ENCODE assay signal across 15 cellular contexts in the genomic region with DNA sequence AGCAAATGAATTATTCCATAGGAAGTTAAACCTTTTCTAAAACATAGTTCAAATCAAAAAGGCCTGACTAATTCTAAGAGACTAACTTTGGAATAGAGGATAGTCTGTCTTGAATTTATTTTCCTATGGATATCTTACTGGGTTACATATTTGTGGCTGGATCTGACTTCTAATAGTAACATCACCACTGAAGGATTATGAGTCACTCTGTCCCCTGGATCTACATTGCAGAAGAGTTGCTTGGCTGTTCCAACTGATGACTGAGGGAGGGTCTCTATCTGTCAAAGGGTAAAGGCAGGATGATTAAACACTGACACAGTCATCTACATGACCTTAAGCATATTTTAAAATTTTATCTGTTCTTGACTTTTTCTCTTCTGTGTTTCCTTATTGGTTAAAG.
DNase-seq lines count a peak whose midpoint lies in the region; ATAC-seq, FAIRE-seq and TF ChIP-seq lines count a peak whose summit lies in the region.
"Had no signal": no experiment of that assay in that cellular context is flagged by ENCODE, and none has a peak within 500 bp of the region (broad histone marks: within the 10 kb centered on the region; RNA-seq: fewer than 3 reads in every experiment).

No MANE protein-coding gene starts in this region.

- no peaks in the 10 kb centered on the region for H3K36me3 Mint-ChIP-seq in GM23338 (ENCODE audit: low read depth)
- H3K36me3 Mint-ChIP-seq: brain had no signal

- 0 out of 3 replicates have a peak, but pooled peaks cover 5% of the 10 kb centered on the region for H3K9me3 ChIP-seq in A549
- H3K9me3 ChIP-seq in HCT116 (ENCODE audit: control insufficient read depth in 1 of 2, insufficient read depth in 1 of 2, low read depth in 1 of 2, low read length in 2 of 2): no peaks in the 10 kb centered on the region
- H3K9me3 ChIP-seq: spleen, tibial nerve had no signal

- TF ChIP-seq POLR2A in A549 (IDR thresholded peaks at IDR 0.05; ENCODE audit: low read length): no peak
- TF ChIP-seq POLR2A in HCT116 (IDR thresholded peaks at IDR 0.05; ENCODE audit: borderline replicate concordance, extremely low read depth, insufficient read depth, insufficient read length): no peak

- H3F3A ChIP-seq in GM23338 (replicated peaks; ENCODE audit: low read depth): no peaks in the 10 kb centered on the region

- DNase-seq in A549 (ENCODE audit: low read depth in 1 of 2, low spot score in 1 of 2): peak in 1 of 2 experiments; percentile 41
- DNase-seq in HCT116 (ENCODE audit: low read depth, low spot score): peak; percentile 4
- peak; percentile 78 for DNase-seq in amniotic epithelial cell (ENCODE audit: low read depth)
- peak; percentile 75 for DNase-seq in fibroblast of villous mesenchyme (ENCODE audit: low read depth)
- DNase-seq in NCI-H524 treated with DMSO at 0.1 percent for 48 hours (lab: John Stamatoyannopoulos, UW): no peak
- no peak for DNase-seq in GM23338 (ENCODE audit: low spot score)
- DNase-seq: erythroblast, kidney, spleen had no signal

- H3K4me2 ChIP-seq in A549 (peak overlapping the region; percentile 27), HCT116 (ENCODE audit: low read length) (no peak overlapping the region), GM23338 (no peak overlapping the region)

- TF ChIP-seq CTCF in A549 (IDR thresholded peaks at IDR 0.05) (no peak), HCT116 (IDR thresholded peaks at IDR 0.05 in 2 of 3, conservative IDR thresholded peaks at IDR 0.05 in 1 of 3; ENCODE audit: borderline replicate concordance in 1 of 3, insufficient read depth in 1 of 3, low read depth in 2 of 3, low read length in 2 of 3) (no peak), fibroblast of villous mesenchyme (IDR thresholded peaks at IDR 0.05; ENCODE audit: insufficient read depth, low read depth, low read length) (no peak), GM23338 (conservative IDR thresholded peaks at IDR 0.05; ENCODE audit: low read depth in 2 of 2) (no peak)

- RAD21 ChIA-PET in HCT116 (lab: Charles Lee; ENCODE audit: low non-redundant PET in 1 of 2, low total read pairs in 2 of 2, uncharacterized antibody in 2 of 2, unreplicated experiment in 2 of 2): no interaction called here

- no peak overlapping the region for H3K9ac ChIP-seq in HCT116 (ENCODE audit: low read length)

- H3K27ac ChIP-seq in A549 (peak overlapping the region; percentile 72 to 75; a peak in 5 of 6 replicates), HCT116 (ENCODE audit: low read depth, low read length) (no peak overlapping the region), GM23338 (ENCODE audit: low read depth) (no peak overlapping the region)
- H3K27ac ChIP-seq: spleen, tibial nerve had no signal

- BruUV-seq in HCT116 (replicated peaks; lab: Mats Ljungman, UMichigan): no TSS peak

- ATAC-seq in A549 (peak; percentile 50 to 51; a peak in 3 of 6 replicates), HCT116 (no peak), GM19397 (IDR thresholded peaks at IDR 0.05; ENCODE audit: unreplicated experiment) (no peak), GM21723 (IDR thresholded peaks at IDR 0.05; ENCODE audit: unreplicated experiment) (no peak), GM23338 (no peak)

- H3K36me3 ChIP-seq in HCT116 (ENCODE audit: control insufficient read depth in 1 of 2, insufficient read depth in 2 of 2, low read length in 2 of 2) (no peaks in the 10 kb centered on the region), GM23338 (ENCODE audit: insufficient read depth) (no peaks in the 10 kb centered on the region)
- H3K36me3 ChIP-seq: spleen, tibial nerve had no signal

- no peak overlapping the region for H3K4me3 Mint-ChIP-seq in GM23338
- H3K4me3 Mint-ChIP-seq: B cell, brain, neural crest cell had no signal

- H3K4me3 ChIP-seq in A549 (no peak overlapping the region), HCT116 (replicated peaks in 1 of 2; ENCODE audit: low read depth in 1 of 2, low read length in 2 of 2) (no peak overlapping the region), fibroblast of villous mesenchyme (ENCODE audit: low read depth, low read length) (no peak overlapping the region), GM23338 (no peak overlapping the region)
- H3K4me3 ChIP-seq: spleen, tibial nerve had no signal

- intact Hi-C loops in HCT116 (cut with micrococcal nuclease): no loop called here

- H3K27me3 Mint-ChIP-seq in GM23338 (ENCODE audit: insufficient read depth, low read depth, poor library complexity): no peaks in the 10 kb centered on the region
- H3K27me3 Mint-ChIP-seq: B cell had no signal

- H2AFZ ChIP-seq in HCT116 (ENCODE audit: low read depth, low read length, poor library complexity, severe bottlenecking): no peak overlapping the region
- H2AFZ ChIP-seq in GM23338: no peak overlapping the region

- no peaks in the 10 kb centered on the region for H3K79me2 ChIP-seq in HCT116 (ENCODE audit: insufficient read depth, low read length)
- no peaks in the 10 kb centered on the region for H3K79me2 ChIP-seq in GM23338 (replicated peaks; ENCODE audit: insufficient read depth)

- H3K27me3 ChIP-seq in HCT116 (ENCODE audit: insufficient read depth, low read length): no peaks in the 10 kb centered on the region
- no peaks in the 10 kb centered on the region for H3K27me3 ChIP-seq in GM23338 (ENCODE audit: insufficient read depth)
- H3K27me3 ChIP-seq: spleen, tibial nerve had no signal

- no peaks in the 10 kb centered on the region for H4K20me1 ChIP-seq in HCT116 (ENCODE audit: insufficient read depth)
- H4K20me1 ChIP-seq in GM23338 (replicated peaks; ENCODE audit: insufficient read depth): no peaks in the 10 kb centered on the region

- H3K4me1 Mint-ChIP-seq in GM23338: peaks cover 5% of the 10 kb centered on the region; the same call in 2 of the 3 replicates
- H3K4me1 Mint-ChIP-seq: B cell, brain had no signal

- CTCF ChIA-PET in A549 (lab: Yijun Ruan, JAX): interaction anchor here (0.6 kb wide), 1 partner anchor 194 kb away, joined by 6 read pairs; no protein-coding TSS in a partner anchor
- CTCF ChIA-PET in HCT116 (lab: Charles Lee): no interaction called here

- peak; percentile 32 for FAIRE-seq in A549 (lab: Jason Lieb, UNC)
- FAIRE-seq: kidney had no signal

- H3K9me2 ChIP-seq in HCT116 (ENCODE audit: insufficient read depth) (no peaks in the 10 kb centered on the region), GM23338 (ENCODE audit: insufficient read depth) (no peaks in the 10 kb centered on the region)

- no peak overlapping the region for H3K27ac Mint-ChIP-seq in GM23338
- H3K27ac Mint-ChIP-seq: B cell had no signal

- TF ChIP-seq EP300 in A549 (IDR thresholded peaks at IDR 0.05): no peak

- H3K9me3 Mint-ChIP-seq in GM23338: no peaks in the 10 kb centered on the region
- H3K9me3 Mint-ChIP-seq: neural crest cell had no signal

- POLR2A ChIA-PET in A549 (lab: Yijun Ruan, JAX) (no interaction called here), HCT116 (lab: Charles Lee) (no interaction called here)

- H3K4me1 ChIP-seq in A549 (peaks cover 51% of the 10 kb centered on the region), HCT116 (ENCODE audit: control insufficient read depth in 1 of 2, insufficient read depth in 2 of 2, low read length in 2 of 2) (peaks cover 0 to 6% of the 10 kb centered on the region in 2 experiments; a peak in 1 of 4 replicates), GM23338 (ENCODE audit: insufficient read depth) (no peaks in the 10 kb centered on the region)
- H3K4me1 ChIP-seq: spleen had no signal

- no peak for TF ChIP-seq RAD21 in A549 (conservative IDR thresholded peaks at IDR 0.05 in 1 of 2, IDR thresholded peaks at IDR 0.05 in 1 of 2)
- no peak for TF ChIP-seq RAD21 in HCT116 (IDR thresholded peaks at IDR 0.05; ENCODE audit: low read depth)

TF ChIP-seq in A549, 52 proteins besides CTCF, POLR2A, EP300 and RAD21 (continues in another document):
- TF ChIP-seq HOXB13 (CRISPR knock-in tag; IDR thresholded peaks at IDR 0.05; ENCODE audit: low read depth) (no peak), JUNB (IDR thresholded peaks at IDR 0.05) (peak; percentile 61; the same call in 1 of the 2 replicates), RARB (CRISPR knock-in tag; IDR thresholded peaks at IDR 0.05) (no peak)
- TF ChIP-seq, protein P1, sequence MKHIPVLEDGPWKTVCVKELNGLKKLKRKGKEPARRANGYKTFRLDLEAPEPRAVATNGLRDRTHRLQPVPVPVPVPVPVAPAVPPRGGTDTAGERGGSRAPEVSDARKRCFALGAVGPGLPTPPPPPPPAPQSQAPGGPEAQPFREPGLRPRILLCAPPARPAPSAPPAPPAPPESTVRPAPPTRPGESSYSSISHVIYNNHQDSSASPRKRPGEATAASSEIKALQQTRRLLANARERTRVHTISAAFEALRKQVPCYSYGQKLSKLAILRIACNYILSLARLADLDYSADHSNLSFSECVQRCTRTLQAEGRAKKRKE (CRISPR knock-in tag; IDR thresholded peaks at IDR 0.05; ENCODE audit: low read depth): no peak

TF ChIP-seq in HCT116, 20 proteins besides CTCF, POLR2A, EP300 and RAD21:
- peak; percentile 36; the same call in 1 of the 2 replicates for TF ChIP-seq FOSL1 (IDR thresholded peaks at IDR 0.05; ENCODE audit: low read depth)
- no peak for TF ChIP-seq ELF1 (IDR thresholded peaks at IDR 0.05; ENCODE audit: borderline replicate concordance, low read depth)

TF ChIP-seq in GM23338, 12 proteins besides CTCF, POLR2A, EP300 and RAD21 (continues in another document):
- TF ChIP-seq CREB1 (CRISPR knock-in tag; IDR thresholded peaks at IDR 0.05; ENCODE audit: low read depth) (no peak), NANOG (IDR thresholded peaks at IDR 0.05; ENCODE audit: borderline replicate concordance) (no peak)
- TF ChIP-seq, protein P2, sequence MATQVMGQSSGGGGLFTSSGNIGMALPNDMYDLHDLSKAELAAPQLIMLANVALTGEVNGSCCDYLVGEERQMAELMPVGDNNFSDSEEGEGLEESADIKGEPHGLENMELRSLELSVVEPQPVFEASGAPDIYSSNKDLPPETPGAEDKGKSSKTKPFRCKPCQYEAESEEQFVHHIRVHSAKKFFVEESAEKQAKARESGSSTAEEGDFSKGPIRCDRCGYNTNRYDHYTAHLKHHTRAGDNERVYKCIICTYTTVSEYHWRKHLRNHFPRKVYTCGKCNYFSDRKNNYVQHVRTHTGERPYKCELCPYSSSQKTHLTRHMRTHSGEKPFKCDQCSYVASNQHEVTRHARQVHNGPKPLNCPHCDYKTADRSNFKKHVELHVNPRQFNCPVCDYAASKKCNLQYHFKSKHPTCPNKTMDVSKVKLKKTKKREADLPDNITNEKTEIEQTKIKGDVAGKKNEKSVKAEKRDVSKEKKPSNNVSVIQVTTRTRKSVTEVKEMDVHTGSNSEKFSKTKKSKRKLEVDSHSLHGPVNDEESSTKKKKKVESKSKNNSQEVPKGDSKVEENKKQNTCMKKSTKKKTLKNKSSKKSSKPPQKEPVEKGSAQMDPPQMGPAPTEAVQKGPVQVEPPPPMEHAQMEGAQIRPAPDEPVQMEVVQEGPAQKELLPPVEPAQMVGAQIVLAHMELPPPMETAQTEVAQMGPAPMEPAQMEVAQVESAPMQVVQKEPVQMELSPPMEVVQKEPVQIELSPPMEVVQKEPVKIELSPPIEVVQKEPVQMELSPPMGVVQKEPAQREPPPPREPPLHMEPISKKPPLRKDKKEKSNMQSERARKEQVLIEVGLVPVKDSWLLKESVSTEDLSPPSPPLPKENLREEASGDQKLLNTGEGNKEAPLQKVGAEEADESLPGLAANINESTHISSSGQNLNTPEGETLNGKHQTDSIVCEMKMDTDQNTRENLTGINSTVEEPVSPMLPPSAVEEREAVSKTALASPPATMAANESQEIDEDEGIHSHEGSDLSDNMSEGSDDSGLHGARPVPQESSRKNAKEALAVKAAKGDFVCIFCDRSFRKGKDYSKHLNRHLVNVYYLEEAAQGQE (IDR thresholded peaks at IDR 0.05; ENCODE audit: unreplicated experiment): no peak

Comparison
In these comparisons a context has a peak if more than half of its experiments do, and no peak if none do; other contexts are left out.
1. ATAC-seq: peak in A549 (2 of 2); none in HCT116 (single experiment), GM19397 (single experiment), GM21723 (single experiment) and GM23338 (single experiment).
2. DNase-seq: peak in HCT116 (single experiment), amniotic epithelial cell (single experiment) and fibroblast of villous mesenchyme (single experiment); none in NCI-H524 treated with DMSO at 0.1 percent for 48 hours (single experiment) and GM23338 (single experiment).
3. H3K27ac ChIP-seq: peak in A549 (2 of 2); none in HCT116 (single experiment) and GM23338 (single experiment).